In genomic region chr3:126991366-126992200, GRCh38 we compare ENCODE assay signal across 24 cellular contexts.
"Had no signal": no experiment of that assay in that cellular context is flagged by ENCODE, and none has a peak within 500 bp of the region (broad histone marks: within the 10 kb centered on the region; RNA-seq: fewer than 3 reads in every experiment).

No MANE protein-coding gene starts in this region.

- H3K27me3 Mint-ChIP-seq: activated naive CD8-positive, alpha-beta T cell treated with anti-CD3 and anti-CD28 coated beads, Interleukin-2, amount 10 ng/mL, durations not matched to agents 7 days and 5 days; naive B cell; progenitor cell of endocrine pancreas had no signal

- H3K9me3 Mint-ChIP-seq: activated naive CD4-positive, alpha-beta T cell treated with anti-CD3 and anti-CD28 coated beads for 36 hours; activated naive CD8-positive, alpha-beta T cell treated with anti-CD3 and anti-CD28 coated beads, Interleukin-2, amount 10 ng/mL, durations not matched to agents 7 days and 5 days; naive B cell; neural crest cell; T-helper 1 cell treated with Interleukin-12 subunit alpha and Interleukin-12 subunit beta and Interleukin-4 antibody, amounts not matched to agents 30 μg/mL and 1 μg/mL, for 36 hours had no signal

- H3K4me3 Mint-ChIP-seq: activated naive CD4-positive, alpha-beta T cell treated with anti-CD3 and anti-CD28 coated beads for 36 hours; activated naive CD8-positive, alpha-beta T cell treated with anti-CD3 and anti-CD28 coated beads, Interleukin-2, amount 10 ng/mL, durations not matched to agents 7 days and 5 days; T-helper 1 cell treated with Interleukin-12 subunit alpha and Interleukin-12 subunit beta and Interleukin-4 antibody, amounts not matched to agents 30 μg/mL and 1 μg/mL, for 36 hours had no signal

- H3K9me3 ChIP-seq: gastroesophageal sphincter, lower lobe of right lung, upper lobe of left lung had no signal

- ATAC-seq: gastroesophageal sphincter, left colon, lower lobe of right lung had no signal

- H3K36me3 Mint-ChIP-seq: activated naive CD8-positive, alpha-beta T cell treated with anti-CD3 and anti-CD28 coated beads, Interleukin-2, amount 10 ng/mL, durations not matched to agents 7 days and 5 days had no signal

- H3K4me3 ChIP-seq: gastroesophageal sphincter, lower lobe of right lung, upper lobe of left lung had no signal

- H3K27ac ChIP-seq: epithelial cell of prostate, lower lobe of right lung, upper lobe of left lung had no signal

- H3K27ac Mint-ChIP-seq: activated naive CD4-positive, alpha-beta T cell treated with anti-CD3 and anti-CD28 coated beads for 36 hours; activated naive CD8-positive, alpha-beta T cell treated with anti-CD3 and anti-CD28 coated beads, Interleukin-2, amount 10 ng/mL, durations not matched to agents 7 days and 5 days; T-helper 1 cell treated with Interleukin-12 subunit alpha and Interleukin-12 subunit beta and Interleukin-4 antibody, amounts not matched to agents 30 μg/mL and 1 μg/mL, for 36 hours had no signal

- H3K27me3 ChIP-seq: gastroesophageal sphincter, upper lobe of left lung had no signal

- H3K4me1 Mint-ChIP-seq: activated naive CD8-positive, alpha-beta T cell treated with anti-CD3 and anti-CD28 coated beads, Interleukin-2, amount 10 ng/mL, durations not matched to agents 7 days and 5 days; neural crest cell had no signal

- DNase-seq: activated CD4-positive, alpha-beta T cell treated with anti-CD3 and anti-CD28 coated beads for 4 hours; activated CD4-positive, alpha-beta T cell treated with anti-CD3 and anti-CD28 coated beads, Interleukin-2, amount 50 U/mL, for 48 hours; activated CD4-positive, CD25-positive, alpha-beta regulatory T cell; activated CD8-positive, alpha-beta memory T cell treated with anti-CD3 and anti-CD28 coated beads, Interleukin-2, amount 50 U/mL, for 48 hours; activated naive CD4-positive, alpha-beta T cell treated with anti-CD3 and anti-CD28 coated beads for 36 hours; activated naive CD8-positive, alpha-beta T cell treated with anti-CD3 and anti-CD28 coated beads, Interleukin-2, amount 10 ng/mL, durations not matched to agents 7 days and 5 days; activated T-cell treated with anti-CD3 and anti-CD28 coated beads, Interleukin-2, amount 50 U/mL, for 48 hours; amniotic stem cell; cortex of kidney; head of caudate nucleus; islet precursor cell; left colon; lower lobe of right lung; naive B cell; retina; stimulated activated CD4-positive, alpha-beta T cell treated with anti-CD3 and anti-CD28 coated beads, Interleukin-12 subunit alpha, Interleukin-12 subunit beta, amount 100 ng/mL, for 4 hours; stimulated activated CD4-positive, alpha-beta T cell treated with anti-CD3 and anti-CD28 coated beads, Interleukin-4, amount 100 ng/mL, for 4 hours; T1000 had no signal
